Comparison of ENCODE assay signal across 14 cellular contexts in genomic region chr7:98797150-98797549, GRCh38.
"Had no signal": no experiment of that assay in that cellular context is flagged by ENCODE, and none has a peak within 500 bp of the region (broad histone marks: within the 10 kb centered on the region; RNA-seq: fewer than 3 reads in every experiment).

No MANE protein-coding gene starts in this region.

- H3K27me3 ChIP-seq: hepatocyte had no signal

- H3K27ac ChIP-seq: hepatocyte, stomach had no signal

- H3K36me3 ChIP-seq: stomach had no signal

- ATAC-seq: activated CD4-positive, CD25-positive, alpha-beta regulatory T cell treated with anti-CD3 and anti-CD28 coated beads, Interleukin-2, amount 50 U/mL, for 24 hours; left ventricle myocardium superior had no signal

- H3K4me3 ChIP-seq: hepatocyte, stomach had no signal

- FAIRE-seq: kidney had no signal

- H3K4me1 ChIP-seq: stomach had no signal

- H3K4me2 ChIP-seq: hepatocyte had no signal

- H2AFZ ChIP-seq: hepatocyte had no signal

- DNase-seq: activated effector memory CD4-positive, alpha-beta T cell treated with Interleukin-2 at 50 U/mL for 16 hours; activated T-cell treated with anti-CD3 and anti-CD28 coated beads, Interleukin-2, amount 50 U/mL, for 24 hours; amniotic stem cell; endodermal cell; erythroblast; kidney; left ventricle myocardium superior; mesendoderm; nephron progenitor cell; stimulated activated CD4-positive, alpha-beta T cell treated with anti-CD3 and anti-CD28 coated beads, Interleukin-4, amount 100 ng/mL, for 1 hour; stimulated activated CD8-positive, alpha-beta memory T cell treated with anti-CD3 and anti-CD28 coated beads, Interleukin-4, amount 100 ng/mL, for 48 hours; stomach had no signal

- H3K79me2 ChIP-seq: hepatocyte had no signal
